In the genomic region with DNA sequence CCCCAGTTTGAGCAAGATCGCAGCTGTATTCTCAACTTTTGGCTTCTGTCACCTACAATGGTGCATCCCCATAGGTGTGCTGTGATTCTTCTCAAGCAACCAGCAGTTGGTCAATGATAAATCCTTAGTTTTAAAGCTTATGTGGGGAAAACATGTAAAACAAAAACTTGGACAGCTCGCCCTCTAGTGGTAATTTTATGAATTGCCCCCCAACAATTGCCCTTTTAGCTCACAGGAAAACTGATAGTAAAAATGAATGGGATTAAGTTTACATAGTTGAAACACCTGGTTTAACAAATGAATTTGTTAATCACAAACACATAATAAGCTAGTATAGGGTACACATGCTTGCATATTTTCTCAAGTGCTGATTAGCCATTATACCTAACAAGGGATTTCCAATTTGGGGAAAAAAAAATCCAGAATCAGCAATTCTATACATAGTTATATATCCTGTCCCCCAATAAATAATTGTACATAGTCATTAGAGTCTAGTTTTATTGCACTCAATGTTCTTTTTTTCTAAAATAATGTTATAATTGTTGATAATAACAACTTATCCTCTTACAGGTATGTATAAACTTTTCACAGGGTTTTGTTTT, we compare ENCODE assay signal across 10 cellular contexts. TPM values are rescaled to one million over a fixed set of nuclear protein-coding genes. Genes with fewer than 3 reads are reported as not detected.
DNase-seq lines count a peak whose midpoint lies in the region; ATAC-seq, FAIRE-seq and TF ChIP-seq lines count a peak whose summit lies in the region.
"Had no signal": no experiment of that assay in that cellular context is flagged by ENCODE, and none has a peak within 500 bp of the region (broad histone marks: within the 10 kb centered on the region; RNA-seq: fewer than 3 reads in every experiment).

No MANE protein-coding gene starts in this region.

- H3K4me1 Mint-ChIP-seq in CD8-positive, alpha-beta T cell (ENCODE audit: low read depth), result no peaks in the 10 kb centered on the region
- H3K4me1 Mint-ChIP-seq in stimulated activated memory B cell treated with anti-CD40 and anti-IgM and Interleukin-4, amounts not matched to agents 10 μg/mL and 1 μg/mL and 100 μg/mL, for 72 hours, result no peaks in the 10 kb centered on the region
- H3K4me1 Mint-ChIP-seq: T-cell had no signal

- H3K27me3 ChIP-seq in CD8-positive, alpha-beta T cell (ENCODE audit: insufficient read depth, low read length), result no peaks in the 10 kb centered on the region
- H3K27me3 ChIP-seq in RWPE2 (ENCODE audit: insufficient read depth, poor library complexity, severe bottlenecking), result no peaks in the 10 kb centered on the region
- no peaks in the 10 kb centered on the region for H3K27me3 ChIP-seq in small intestine (ENCODE audit: control insufficient read depth in 2 of 2, insufficient read depth in 2 of 2, low read length in 2 of 2)

- H3K4me3 ChIP-seq in CD8-positive, alpha-beta T cell (ENCODE audit: low read depth, low read length), result no peak overlapping the region
- H3K4me3 ChIP-seq in RWPE2 (ENCODE audit: severe bottlenecking) (no peak overlapping the region), small intestine (ENCODE audit: low read depth in 1 of 2, low read length in 2 of 2) (no peak overlapping the region)

- no peak for ATAC-seq in CD8-positive, alpha-beta T cell
- ATAC-seq in GM18511 (IDR thresholded peaks at IDR 0.05; ENCODE audit: unreplicated experiment), result peak; percentile 69
- no peak for ATAC-seq in RWPE2 (ENCODE audit: low read depth)
- no peak for ATAC-seq in stimulated activated memory B cell treated with anti-CD40 and anti-IgM and Interleukin-4, amounts not matched to agents 10 μg/mL and 1 μg/mL and 100 μg/mL, for 72 hours
- ATAC-seq in GM21576 (IDR thresholded peaks at IDR 0.05; ENCODE audit: unreplicated experiment), result no peak
- ATAC-seq: T-cell had no signal

- H3K27ac ChIP-seq in CD8-positive, alpha-beta T cell (ENCODE audit: low read depth, low read length), result no peak overlapping the region
- H3K27ac ChIP-seq in RWPE2 (ENCODE audit: poor library complexity, severe bottlenecking) (no peak overlapping the region), small intestine (ENCODE audit: low read depth in 1 of 2, low read length in 1 of 2) (no peak overlapping the region)

- H3K36me3 Mint-ChIP-seq in CD8-positive, alpha-beta T cell, result no peaks in the 10 kb centered on the region
- no peaks in the 10 kb centered on the region for H3K36me3 Mint-ChIP-seq in stimulated activated memory B cell treated with anti-CD40 and anti-IgM and Interleukin-4, amounts not matched to agents 10 μg/mL and 1 μg/mL and 100 μg/mL, for 72 hours
- H3K36me3 Mint-ChIP-seq: T-cell had no signal

- CTCF ChIA-PET in CD8-positive, alpha-beta T cell (lab: Charles Lee), result interaction anchor here (0.7 to 1.2 kb wide), 2 partner anchors 10 to 16 kb away, joined by 3 to 4 read pairs; no protein-coding TSS in a partner anchor

- H3K4me3 Mint-ChIP-seq in CD8-positive, alpha-beta T cell, result no peak overlapping the region
- no peak overlapping the region for H3K4me3 Mint-ChIP-seq in stimulated activated memory B cell treated with anti-CD40 and anti-IgM and Interleukin-4, amounts not matched to agents 10 μg/mL and 1 μg/mL and 100 μg/mL, for 72 hours
- H3K4me3 Mint-ChIP-seq: T-cell had no signal

- no peaks in the 10 kb centered on the region for H3K4me1 ChIP-seq in CD8-positive, alpha-beta T cell (ENCODE audit: insufficient read depth, low read length)
- H3K4me1 ChIP-seq in RWPE2 (ENCODE audit: insufficient read depth, poor library complexity, severe bottlenecking) (no peaks in the 10 kb centered on the region), small intestine (ENCODE audit: control insufficient read depth in 2 of 2, insufficient read depth in 1 of 2, low read depth in 1 of 2, low read length in 1 of 2) (no peaks in the 10 kb centered on the region)

- WGBS in small intestine, 3 donors, result 0 to 3% (median 3%) methylated on average over 2 of the region's 2 CpGs

- H3K9me3 Mint-ChIP-seq in CD8-positive, alpha-beta T cell, result no peaks in the 10 kb centered on the region
- H3K9me3 Mint-ChIP-seq in stimulated activated memory B cell treated with anti-CD40 and anti-IgM and Interleukin-4, amounts not matched to agents 10 μg/mL and 1 μg/mL and 100 μg/mL, for 72 hours, result no peaks in the 10 kb centered on the region
- H3K9me3 Mint-ChIP-seq: T-cell had no signal

- POLR2A ChIA-PET in CD8-positive, alpha-beta T cell (lab: Charles Lee), result no interaction called here

- FAIRE-seq in frontal cortex (lab: Jason Lieb, UNC) (peak; percentile 44), small intestine (lab: Jason Lieb, UNC) (no peak)

- peak; percentile 53 for TF ChIP-seq CTCF in CD8-positive, alpha-beta T cell (IDR thresholded peaks at IDR 0.05)
- TF ChIP-seq CTCF in RWPE2 (IDR thresholded peaks at IDR 0.05; ENCODE audit: poor library complexity, severe bottlenecking), result peak; percentile 65

- H3K36me3 ChIP-seq in CD8-positive, alpha-beta T cell (ENCODE audit: insufficient read depth, low read length), result no peaks in the 10 kb centered on the region
- no peaks in the 10 kb centered on the region for H3K36me3 ChIP-seq in RWPE2 (ENCODE audit: low read depth)
- H3K36me3 ChIP-seq in small intestine (ENCODE audit: control insufficient read depth in 2 of 2, insufficient read depth in 2 of 2, low read length in 2 of 2), result no peaks in the 10 kb centered on the region

- intact Hi-C loops in CD8-positive, alpha-beta T cell (cut with DNase I, micrococcal nuclease), result no loop called here

- H3K9me3 ChIP-seq in CD8-positive, alpha-beta T cell (ENCODE audit: low read length), result no peaks in the 10 kb centered on the region
- H3K9me3 ChIP-seq in RWPE2 (ENCODE audit: severe bottlenecking) (no peaks in the 10 kb centered on the region), small intestine (ENCODE audit: control insufficient read depth, low read depth) (peaks cover 1% of the 10 kb centered on the region)

- DNase-seq in CD8-positive, alpha-beta T cell, result no peak
- DNase-seq in RWPE2 (ENCODE audit: low spot score), result no peak
- DNase-seq in frontal cortex (ENCODE audit: low spot score in 2 of 2), result no peak
- peak; percentile 20 for DNase-seq in small intestine
- no peak for DNase-seq in GM19240 (ENCODE audit: insufficient read length, low spot score)

- no peak overlapping the region for H3K27ac Mint-ChIP-seq in CD8-positive, alpha-beta T cell
- no peak overlapping the region for H3K27ac Mint-ChIP-seq in stimulated activated memory B cell treated with anti-CD40 and anti-IgM and Interleukin-4, amounts not matched to agents 10 μg/mL and 1 μg/mL and 100 μg/mL, for 72 hours
- H3K27ac Mint-ChIP-seq: T-cell had no signal

- H3K27me3 Mint-ChIP-seq in CD8-positive, alpha-beta T cell (ENCODE audit: low read depth), result no peaks in the 10 kb centered on the region
- H3K27me3 Mint-ChIP-seq in stimulated activated memory B cell treated with anti-CD40 and anti-IgM and Interleukin-4, amounts not matched to agents 10 μg/mL and 1 μg/mL and 100 μg/mL, for 72 hours, result no peaks in the 10 kb centered on the region

RNA-seq across cellular contexts. Expression of a gene that starts 30.1 kb away (rescaled TPM):
- total RNA-seq in CD8-positive, alpha-beta T cell, result not detected
- not detected for total RNA-seq in frontal cortex
- not detected for polyA plus RNA-seq in small intestine
- total RNA-seq: lower leg skin, T-cell had no signal
